ENCODE assay signal across 16 cellular contexts in genomic region chr18:13380671-13381070, GRCh38.
DNase-seq lines count a peak whose midpoint lies in the region; ATAC-seq and TF ChIP-seq lines count a peak whose summit lies in the region.
"Had no signal": no experiment of that assay in that cellular context is flagged by ENCODE, and none has a peak within 500 bp of the region (broad histone marks: within the 10 kb centered on the region; RNA-seq: fewer than 3 reads in every experiment).

No MANE protein-coding gene starts in this region.

- CTCF ChIA-PET in CD8-positive, alpha-beta T cell (lab: Charles Lee) = interaction anchor here (1.8 kb wide), 1 partner anchor 165 kb away, joined by 6 read pairs; no protein-coding TSS in a partner anchor
- CTCF ChIA-PET in naive thymus-derived CD4-positive, alpha-beta T cell (lab: Charles Lee) = interaction anchor here (1.9 kb wide), 1 partner anchor 164 kb away, joined by 6 read pairs; no protein-coding TSS in a partner anchor

- H3K4me1 Mint-ChIP-seq in CD8-positive, alpha-beta T cell (ENCODE audit: low read depth) = peaks cover 77% of the 10 kb centered on the region
- H3K4me1 Mint-ChIP-seq in naive thymus-derived CD4-positive, alpha-beta T cell = peaks cover 43 to 94% (median 89%) of the 10 kb centered on the region in 7 donors

- no peaks in the 10 kb centered on the region for H3K9me3 Mint-ChIP-seq in CD8-positive, alpha-beta T cell
- peaks cover 0 to 2% (median 0%) of the 10 kb centered on the region in 11 donors for H3K9me3 Mint-ChIP-seq in naive thymus-derived CD4-positive, alpha-beta T cell

- DNase-seq in NCI-H2107 treated with DMSO at 0.1 percent for 48 hours (lab: John Stamatoyannopoulos, UW; ENCODE audit: unreplicated experiment) = peak; percentile 20
- no peak for DNase-seq in NCI-H2107 (lab: John Stamatoyannopoulos, UW)
- DNase-seq in CD8-positive, alpha-beta T cell = peak in 2 of 7 experiments; percentile 9 to 42
- DNase-seq in astrocyte of the spinal cord (ENCODE audit: low read depth, low spot score) = peak; percentile 67
- DNase-seq in naive thymus-derived CD4-positive, alpha-beta T cell = no peak
- DNase-seq in SHP77 (lab: John Stamatoyannopoulos, UW) = no peak
- no peak for DNase-seq in NCI-H128 (lab: John Stamatoyannopoulos, UW; ENCODE audit: unreplicated experiment)
- DNase-seq in DMS153 treated with DMSO at 0.1 percent for 48 hours (lab: John Stamatoyannopoulos, UW; ENCODE audit: unreplicated experiment) = no peak
- DNase-seq: cerebellar nuclear complex; erythroblast; H7; NK-92 treated with Interleukin-12 subunit alpha and Interleukin-12 subunit beta, amount 100 ng/mL, for 24 hours; SHP77 treated with DMSO at 0.1 percent for 48 hours; T-helper 9 cell had no signal

- no peaks in the 10 kb centered on the region for H3K27me3 Mint-ChIP-seq in CD8-positive, alpha-beta T cell (ENCODE audit: low read depth)
- H3K27me3 Mint-ChIP-seq in naive thymus-derived CD4-positive, alpha-beta T cell = no peaks in the 10 kb centered on the region

- H3K27ac ChIP-seq in CD8-positive, alpha-beta T cell (ENCODE audit: low read depth, low read length) = no peak overlapping the region
- no peak overlapping the region for H3K27ac ChIP-seq in naive thymus-derived CD4-positive, alpha-beta T cell (ENCODE audit: low read depth, low read length)
- H3K27ac ChIP-seq: 22Rv1 had no signal

- H3K4me1 ChIP-seq in CD8-positive, alpha-beta T cell (ENCODE audit: insufficient read depth, low read length) = peaks cover 70% of the 10 kb centered on the region
- peaks cover 24 to 66% of the 10 kb centered on the region in 2 donors for H3K4me1 ChIP-seq in naive thymus-derived CD4-positive, alpha-beta T cell (ENCODE audit: control insufficient read depth in 2 of 2, insufficient read depth in 2 of 2, low read length in 2 of 2)

- no peak for TF ChIP-seq CTCF in CD8-positive, alpha-beta T cell (IDR thresholded peaks at IDR 0.05)
- TF ChIP-seq CTCF in astrocyte of the spinal cord (IDR thresholded peaks at IDR 0.05; ENCODE audit: low read depth, low read length) = no peak

- no peak for ATAC-seq in CD8-positive, alpha-beta T cell
- no peak for ATAC-seq in naive thymus-derived CD4-positive, alpha-beta T cell

- H3K4me3 ChIP-seq in CD8-positive, alpha-beta T cell (ENCODE audit: low read depth, low read length) = no peak overlapping the region
- no peak overlapping the region for H3K4me3 ChIP-seq in astrocyte of the spinal cord (ENCODE audit: low read depth, low read length)
- no peak overlapping the region for H3K4me3 ChIP-seq in naive thymus-derived CD4-positive, alpha-beta T cell (ENCODE audit: low read length)
- H3K4me3 ChIP-seq: mucosa of descending colon had no signal

- no peaks in the 10 kb centered on the region for H3K9me3 ChIP-seq in CD8-positive, alpha-beta T cell (ENCODE audit: low read length)
- H3K9me3 ChIP-seq in naive thymus-derived CD4-positive, alpha-beta T cell (ENCODE audit: control insufficient read depth in 2 of 3, low read length in 3 of 3) = no peaks in the 10 kb centered on the region
- H3K9me3 ChIP-seq: mucosa of descending colon had no signal

- H3K27ac Mint-ChIP-seq in CD8-positive, alpha-beta T cell = peak overlapping the region; percentile 42
- H3K27ac Mint-ChIP-seq in naive thymus-derived CD4-positive, alpha-beta T cell = peak overlapping the region; percentile 74 to 100 (median 99)

- in situ Hi-C loops in astrocyte of the spinal cord (cut with HindIII; ENCODE audit: low sequenced_read_pairs) = no loop called here

- intact Hi-C loops in CD8-positive, alpha-beta T cell (cut with DNase I, micrococcal nuclease) = loop anchor here (5.0 kb wide), 3 partner anchors 57 to 342 kb away; no protein-coding TSS in a partner anchor
- intact Hi-C loops in naive thymus-derived CD4-positive, alpha-beta T cell (cut with micrococcal nuclease) = loop anchor here in 1 of 2 donors (5.0 kb wide), 2 partner anchors 113 to 187 kb away; no protein-coding TSS in a partner anchor

- no peaks in the 10 kb centered on the region for H3K36me3 Mint-ChIP-seq in CD8-positive, alpha-beta T cell
- peaks cover 0 to 5% (median 0%) of the 10 kb centered on the region in 5 donors for H3K36me3 Mint-ChIP-seq in naive thymus-derived CD4-positive, alpha-beta T cell

- no peaks in the 10 kb centered on the region for H3K27me3 ChIP-seq in CD8-positive, alpha-beta T cell (ENCODE audit: insufficient read depth, low read length)
- H3K27me3 ChIP-seq in naive thymus-derived CD4-positive, alpha-beta T cell (ENCODE audit: control insufficient read depth in 2 of 2, insufficient read depth in 2 of 2, low read length in 2 of 2) = no peaks in the 10 kb centered on the region

- no peak overlapping the region for H3K4me3 Mint-ChIP-seq in CD8-positive, alpha-beta T cell
- H3K4me3 Mint-ChIP-seq in naive thymus-derived CD4-positive, alpha-beta T cell = peak overlapping the region in 9 of 10 donors; percentile 11 to 66 (median 40)

- no peaks in the 10 kb centered on the region for H3K36me3 ChIP-seq in CD8-positive, alpha-beta T cell (ENCODE audit: insufficient read depth, low read length)
- no peaks in the 10 kb centered on the region for H3K36me3 ChIP-seq in naive thymus-derived CD4-positive, alpha-beta T cell (ENCODE audit: control insufficient read depth in 2 of 3, insufficient read depth in 3 of 3, low read length in 3 of 3)

- POLR2A ChIA-PET in CD8-positive, alpha-beta T cell (lab: Charles Lee) = no interaction called here
- POLR2A ChIA-PET in naive thymus-derived CD4-positive, alpha-beta T cell (lab: Charles Lee) = interaction anchor here (0.6 kb wide), 1 partner anchor 10 kb away, joined by 3 read pairs; no protein-coding TSS in a partner anchor

Comparison
In these comparisons a context has a peak if more than half of its experiments do, and no peak if none do; other contexts are left out.
1. DNase-seq: peak in NCI-H2107 treated with DMSO at 0.1 percent for 48 hours (single experiment) and astrocyte of the spinal cord (single experiment); none in NCI-H2107 (single experiment), naive thymus-derived CD4-positive, alpha-beta T cell (0 of 9), SHP77 (0 of 2), NCI-H128 (single experiment) and DMS153 treated with DMSO at 0.1 percent for 48 hours (single experiment).